In the genomic region with DNA sequence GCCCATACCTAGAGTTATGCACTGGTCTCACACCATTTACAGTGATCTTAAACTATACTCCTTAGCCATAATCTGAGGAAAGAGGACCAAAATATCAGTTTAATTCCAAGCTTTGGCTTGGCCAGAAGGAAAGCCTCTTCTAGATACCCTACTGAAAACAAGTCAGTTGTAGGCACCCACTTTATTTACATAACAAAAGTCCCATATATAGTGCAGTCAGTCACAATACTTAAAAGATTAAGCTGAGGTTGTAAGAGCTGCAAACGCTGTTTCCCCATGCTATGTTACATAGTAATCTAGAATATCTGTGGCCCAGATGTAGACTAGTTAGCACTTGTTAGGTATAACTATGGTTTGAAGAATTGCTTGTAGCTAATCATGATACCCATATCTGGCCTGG, we compare ENCODE assay signal across 24 cellular contexts.
DNase-seq lines count a peak whose midpoint lies in the region; ATAC-seq, FAIRE-seq and TF ChIP-seq lines count a peak whose summit lies in the region.
"Had no signal": no experiment of that assay in that cellular context is flagged by ENCODE, and none has a peak within 500 bp of the region (broad histone marks: within the 10 kb centered on the region; RNA-seq: fewer than 3 reads in every experiment).

No MANE protein-coding gene starts in this region.

- in situ Hi-C loops in GM12878 (cut with MboI): loop anchor here (5.0 kb wide), 1 partner anchor 270 kb away; no protein-coding TSS in a partner anchor

- POLR2A ChIA-PET in GM12878 (lab: Charles Lee): interaction anchor here (1.4 kb wide), 1 partner anchor 168 kb away, joined by 3 read pairs; no protein-coding TSS in a partner anchor

- TF ChIP-seq POLR2A in GM12878 (IDR thresholded peaks at IDR 0.05; ENCODE audit: low read depth, low read length): no peak

- no peak for DNase-seq in activated T-cell treated with anti-CD3 and anti-CD28 coated beads, Interleukin-2, amount 50 U/mL, for 72 hours
- DNase-seq in activated T-cell treated with anti-CD3 and anti-CD28 coated beads, Interleukin-2, amount 50 U/mL, for 4 hours: no peak
- no peak for DNase-seq in GM12878 (ENCODE audit: low read depth, low spot score)
- no peak for DNase-seq in left lung
- no peak for DNase-seq in Right ventricle myocardium inferior (ENCODE audit: missing footprints)
- no peak for DNase-seq in DMS79 (lab: John Stamatoyannopoulos, UW)
- no peak for DNase-seq in NCI-H187 (lab: John Stamatoyannopoulos, UW)
- DNase-seq: DMS53, H9, IMR-90, KG1, MM.1S, NCI-H2029 treated with DMSO at 0.1 percent for 48 hours, NCI-H2227 treated with DMSO at 0.1 percent for 48 hours, NCI-H526 treated with DMSO at 0.1 percent for 48 hours, Right ventricle myocardium superior had no signal

- SMC1A ChIA-PET in GM12878 (lab: Charles Lee; ENCODE audit: uncharacterized antibody, unreplicated experiment): interaction anchor here (0.5 to 5.9 kb wide), 38 partner anchors 10 to 631 kb away, joined by 3 to 65 read pairs (median 4); a partner anchor contains a TSS

- H3K36me3 ChIP-seq in GM12878 (ENCODE audit: control insufficient read depth in 2 of 2, insufficient read depth in 2 of 2, low read length in 1 of 2) (peaks cover 5 to 23% of the 10 kb centered on the region in 2 experiments; a peak in 3 of 4 replicates), left lung (no peaks in the 10 kb centered on the region)
- H3K36me3 ChIP-seq: SJSA1 had no signal

- no peaks in the 10 kb centered on the region for H3K27me3 ChIP-seq in GM12878 (replicated peaks in 1 of 2; ENCODE audit: control insufficient read depth in 2 of 2, insufficient read depth in 2 of 2, low read length in 1 of 2)
- no peaks in the 10 kb centered on the region for H3K27me3 ChIP-seq in left lung
- H3K27me3 ChIP-seq: SJSA1 had no signal

- CTCF ChIA-PET in GM12878 (lab: Yijun Ruan, JAX): interaction anchor here (0.6 to 5.7 kb wide), 34 partner anchors 9 to 449 kb away, joined by 3 to 49 read pairs (median 4); no protein-coding TSS in a partner anchor

- no peak overlapping the region for H3K4me3 Mint-ChIP-seq in activated T-cell treated with anti-CD3 and anti-CD28 coated beads, Interleukin-2, amount 50 U/mL, for 72 hours
- H3K4me3 Mint-ChIP-seq in activated T-cell treated with anti-CD3 and anti-CD28 coated beads, Interleukin-2, amount 50 U/mL, for 4 hours: no peak overlapping the region
- H3K4me3 Mint-ChIP-seq: B cell, H9 had no signal

- H3K4me1 Mint-ChIP-seq in activated T-cell treated with anti-CD3 and anti-CD28 coated beads, Interleukin-2, amount 50 U/mL, for 72 hours (ENCODE audit: low read depth): peaks cover 73% of the 10 kb centered on the region
- peaks cover 40% of the 10 kb centered on the region for H3K4me1 Mint-ChIP-seq in activated T-cell treated with anti-CD3 and anti-CD28 coated beads, Interleukin-2, amount 50 U/mL, for 4 hours (ENCODE audit: low read depth)
- H3K4me1 Mint-ChIP-seq: B cell had no signal

- intact Hi-C loops in GM12878 (cut with micrococcal nuclease; ENCODE audit: unreplicated experiment) (loop anchor here (1.0 to 10.0 kb wide), 5 partner anchors 68 to 648 kb away; a partner anchor contains a TSS), left lung (cut with DNase I) (loop anchor here in 1 of 2 donors (10.0 kb wide), 1 partner anchor 378 kb away; no protein-coding TSS in a partner anchor), Right ventricle myocardium inferior (cut with DNase I) (loop anchor here (5.0 kb wide), 1 partner anchor 135 kb away; no protein-coding TSS in a partner anchor)

- no peak overlapping the region for H2AFZ ChIP-seq in GM12878 (ENCODE audit: control insufficient read depth, low read depth, low read length)
- H2AFZ ChIP-seq: GM23248, PC-9 had no signal

- H3K4me1 ChIP-seq in GM12878 (ENCODE audit: control insufficient read depth, insufficient read depth, low read length) (peaks cover 42% of the 10 kb centered on the region), left lung (peaks cover 0 to 3% of the 10 kb centered on the region in 2 donors)

- RAD21 ChIA-PET in GM12878 (lab: Charles Lee; ENCODE audit: unreplicated experiment): interaction anchor here (0.5 to 4.8 kb wide), 16 partner anchors 9 to 379 kb away, joined by 3 to 31 read pairs (median 4); a partner anchor contains a TSS

- no peak for FAIRE-seq in GM12878 (lab: Jason Lieb, UNC)
- FAIRE-seq: G401.6, HTR-8/SVneo had no signal

- WGBS in GM12878 (ENCODE audit: insufficient coverage, insufficient replicate concordance, low lambda C conversion rate, missing lambda C conversion rate): 63% methylated on average over 1 of the region's 1 CpG

- H3K27ac ChIP-seq in GM12878 (ENCODE audit: control insufficient read depth, insufficient read depth): peak overlapping the region; percentile 13; the same call in 1 of the 2 replicates
- H3K27ac ChIP-seq in left lung: no peak overlapping the region
- H3K27ac ChIP-seq: 22Rv1, C4-2B, GM23248, PC-9, SJSA1 had no signal

- no TSS peak for BruUV-seq in GM12878 (replicated peaks; lab: Mats Ljungman, UMichigan)

- peaks cover 0 to 7% of the 10 kb centered on the region in 2 donors for H3K36me3 Mint-ChIP-seq in activated T-cell treated with anti-CD3 and anti-CD28 coated beads, Interleukin-2, amount 50 U/mL, for 72 hours (ENCODE audit: insufficient read depth in 2 of 2)
- H3K36me3 Mint-ChIP-seq in activated T-cell treated with anti-CD3 and anti-CD28 coated beads, Interleukin-2, amount 50 U/mL, for 4 hours (ENCODE audit: insufficient read depth): peaks cover 33% of the 10 kb centered on the region

- ATAC-seq in activated T-cell treated with anti-CD3 and anti-CD28 coated beads, Interleukin-2, amount 50 U/mL, for 72 hours (replicated peaks in 1 of 2): no peak
- ATAC-seq in activated T-cell treated with anti-CD3 and anti-CD28 coated beads, Interleukin-2, amount 50 U/mL, for 4 hours: no peak
- ATAC-seq in GM12878 (no peak), left lung (peak; percentile 13), Right ventricle myocardium inferior (no peak)

- H3K9ac ChIP-seq in GM12878 (ENCODE audit: control insufficient read depth, insufficient read depth, low read length): no peak overlapping the region
- H3K9ac ChIP-seq: GM23248 had no signal

- no peak for TF ChIP-seq RAD21 in GM12878 (IDR thresholded peaks at IDR 0.05; ENCODE audit: insufficient read depth, low read depth, low read length)

- H3K4me2 ChIP-seq in GM12878 (ENCODE audit: control insufficient read depth, insufficient read depth): peak overlapping the region; percentile 11; the same call in 1 of the 2 replicates
- H3K4me2 ChIP-seq: PC-9 had no signal

- peak overlapping the region; percentile 62 for H3K27ac Mint-ChIP-seq in activated T-cell treated with anti-CD3 and anti-CD28 coated beads, Interleukin-2, amount 50 U/mL, for 72 hours
- H3K27ac Mint-ChIP-seq: B cell had no signal

- H3K79me2 ChIP-seq in GM12878 (ENCODE audit: control insufficient read depth, insufficient read depth, low read length): peaks cover 13% of the 10 kb centered on the region

- H3K9me3 Mint-ChIP-seq in activated T-cell treated with anti-CD3 and anti-CD28 coated beads, Interleukin-2, amount 50 U/mL, for 72 hours: no peaks in the 10 kb centered on the region
- H3K9me3 Mint-ChIP-seq in activated T-cell treated with anti-CD3 and anti-CD28 coated beads, Interleukin-2, amount 50 U/mL, for 4 hours: no peaks in the 10 kb centered on the region
- H3K9me3 Mint-ChIP-seq: H9 had no signal

- no peaks in the 10 kb centered on the region for H3K27me3 Mint-ChIP-seq in activated T-cell treated with anti-CD3 and anti-CD28 coated beads, Interleukin-2, amount 50 U/mL, for 72 hours (ENCODE audit: low read depth)
- H3K27me3 Mint-ChIP-seq in activated T-cell treated with anti-CD3 and anti-CD28 coated beads, Interleukin-2, amount 50 U/mL, for 4 hours (ENCODE audit: low read depth): no peaks in the 10 kb centered on the region
- H3K27me3 Mint-ChIP-seq: B cell had no signal

- H3K9me3 ChIP-seq in GM12878 (replicated peaks; ENCODE audit: control insufficient read depth, insufficient read depth, low read length) (no peaks in the 10 kb centered on the region), left lung (no peaks in the 10 kb centered on the region)
- H3K9me3 ChIP-seq: SJSA1 had no signal

- no peak for TF ChIP-seq CTCF in GM12878 (IDR thresholded peaks at IDR 0.05 in 2 of 3, conservative IDR thresholded peaks at IDR 0.05 in 1 of 3; ENCODE audit: control insufficient read depth in 2 of 3, extremely low read depth in 1 of 3, insufficient read depth in 1 of 3, low read depth in 3 of 3, low read length in 3 of 3)
- TF ChIP-seq CTCF in left lung (IDR thresholded peaks at IDR 0.05): no peak

- no peaks in the 10 kb centered on the region for H4K20me1 ChIP-seq in GM12878 (ENCODE audit: control insufficient read depth, insufficient read depth)

- H3K4me3 ChIP-seq in GM12878 (no peak overlapping the region), left lung (no peak overlapping the region)
- H3K4me3 ChIP-seq: GM23248, PC-9, SJSA1 had no signal

- no peak for TF ChIP-seq EP300 in GM12878 (IDR thresholded peaks at IDR 0.05; ENCODE audit: borderline replicate concordance in 1 of 2, control insufficient read depth in 1 of 2, low read depth in 2 of 2, low read length in 2 of 2)

TF ChIP-seq in GM12878, 131 proteins besides CTCF, POLR2A, EP300 and RAD21 (continues in another document):
- TF ChIP-seq TAF1 (IDR thresholded peaks at IDR 0.05; ENCODE audit: borderline replicate concordance, low read depth, low read length) (no peak), CHD2 (IDR thresholded peaks at IDR 0.05; ENCODE audit: borderline replicate concordance, low read depth, low read length) (no peak), MEF2B (IDR thresholded peaks at IDR 0.05; ENCODE audit: partially characterized antibody, poor library complexity, severe bottlenecking) (no peak), DPF2 (IDR thresholded peaks at IDR 0.05) (no peak), MTA3 (IDR thresholded peaks at IDR 0.05; ENCODE audit: borderline replicate concordance, low read length) (no peak), BMI1 (IDR thresholded peaks at IDR 0.05; ENCODE audit: borderline replicate concordance) (no peak)
- TF ChIP-seq, protein P1, sequence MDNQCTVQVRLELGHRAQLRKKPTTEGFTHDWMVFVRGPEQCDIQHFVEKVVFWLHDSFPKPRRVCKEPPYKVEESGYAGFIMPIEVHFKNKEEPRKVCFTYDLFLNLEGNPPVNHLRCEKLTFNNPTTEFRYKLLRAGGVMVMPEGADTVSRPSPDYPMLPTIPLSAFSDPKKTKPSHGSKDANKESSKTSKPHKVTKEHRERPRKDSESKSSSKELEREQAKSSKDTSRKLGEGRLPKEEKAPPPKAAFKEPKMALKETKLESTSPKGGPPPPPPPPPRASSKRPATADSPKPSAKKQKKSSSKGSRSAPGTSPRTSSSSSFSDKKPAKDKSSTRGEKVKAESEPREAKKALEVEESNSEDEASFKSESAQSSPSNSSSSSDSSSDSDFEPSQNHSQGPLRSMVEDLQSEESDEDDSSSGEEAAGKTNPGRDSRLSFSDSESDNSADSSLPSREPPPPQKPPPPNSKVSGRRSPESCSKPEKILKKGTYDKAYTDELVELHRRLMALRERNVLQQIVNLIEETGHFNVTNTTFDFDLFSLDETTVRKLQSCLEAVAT (IDR thresholded peaks at IDR 0.05): no peak
